1 cellular context compared by ENCODE assay signal in the genomic region with DNA sequence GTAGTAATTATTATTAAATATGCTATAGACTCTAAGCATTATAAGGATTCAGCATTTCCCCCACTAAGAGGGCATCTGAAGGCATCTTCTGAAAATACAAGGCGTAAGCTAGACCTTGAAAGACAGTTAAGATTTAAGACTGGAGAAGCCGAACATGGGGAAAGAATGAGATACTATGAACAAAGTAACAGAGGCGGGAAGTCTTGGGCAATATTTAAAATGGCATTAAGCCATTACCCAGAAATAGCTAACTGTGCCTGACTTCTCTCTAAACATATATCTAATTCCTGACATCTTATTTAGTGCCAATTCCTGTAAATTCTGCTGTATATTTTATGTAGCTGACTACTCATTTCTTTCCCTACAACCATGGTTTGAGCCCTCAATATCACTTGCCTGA.
TF ChIP-seq lines count a peak whose summit lies in the region.

No MANE protein-coding gene starts in this region.

TF ChIP-seq in WTC11, 78 proteins besides CTCF, POLR2A, EP300 and RAD21 (continued from another document):
- TF ChIP-seq SP1 (CRISPR knock-in tag; conservative IDR thresholded peaks at IDR 0.05) (no peak), CBFB (CRISPR knock-in tag; IDR thresholded peaks at IDR 0.05; ENCODE audit: low read depth) (no peak), SMAD3 (CRISPR knock-in tag; IDR thresholded peaks at IDR 0.05; ENCODE audit: borderline replicate concordance) (no peak), TP53 (CRISPR knock-in tag; IDR thresholded peaks at IDR 0.05) (no peak), ATF1 (CRISPR knock-in tag; IDR thresholded peaks at IDR 0.05) (no peak)
- TF ChIP-seq, protein P1, sequence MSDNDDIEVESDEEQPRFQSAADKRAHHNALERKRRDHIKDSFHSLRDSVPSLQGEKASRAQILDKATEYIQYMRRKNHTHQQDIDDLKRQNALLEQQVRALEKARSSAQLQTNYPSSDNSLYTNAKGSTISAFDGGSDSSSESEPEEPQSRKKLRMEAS (CRISPR knock-in tag; IDR thresholded peaks at IDR 0.05): no peak
